8 cellular contexts compared by ENCODE assay signal in the genomic region with DNA sequence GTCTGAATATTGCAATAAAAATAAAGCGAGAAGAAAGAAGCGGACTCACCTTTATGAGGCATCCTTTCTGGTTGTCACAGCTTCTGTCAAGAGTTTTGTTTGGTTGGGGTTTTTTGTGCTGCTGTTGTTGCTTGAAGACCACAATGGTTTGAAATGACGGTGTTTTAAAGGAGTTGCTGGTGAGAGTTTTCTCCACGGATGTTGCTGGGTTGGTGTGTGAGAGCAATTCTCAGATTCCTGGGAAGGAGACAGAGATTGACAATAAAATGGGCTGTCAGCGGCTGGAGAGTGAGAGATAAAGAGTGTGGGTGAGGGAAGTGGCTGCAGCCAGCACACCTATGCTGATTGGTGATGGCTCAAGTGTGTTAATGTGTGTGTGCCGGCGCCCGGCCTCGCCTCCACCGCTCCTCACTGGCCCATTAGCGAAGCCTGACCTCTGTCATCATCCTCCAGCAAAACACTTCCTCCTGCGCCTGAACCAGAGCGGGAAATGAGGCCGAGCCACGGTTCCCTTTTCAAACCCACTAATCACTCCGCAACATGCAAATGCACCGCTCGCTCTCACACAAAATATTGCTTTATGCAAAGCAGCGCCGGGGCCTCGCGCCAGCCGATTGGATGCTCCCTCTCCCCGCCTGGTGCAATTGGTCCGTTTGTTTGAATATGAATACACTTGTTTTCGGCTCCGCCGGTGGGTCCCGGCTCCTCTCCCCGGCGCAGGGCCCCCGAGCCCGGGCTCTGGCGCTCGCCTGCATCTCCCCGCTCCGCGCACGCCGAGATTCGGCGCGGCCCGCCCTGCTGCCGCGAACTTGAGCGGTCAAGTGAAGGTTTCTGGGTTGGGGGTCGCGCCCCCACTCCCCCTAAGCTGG. TPM values are rescaled to one million over a fixed set of nuclear protein-coding genes. Genes with fewer than 3 reads are reported as not detected.
DNase-seq lines count a peak whose midpoint lies in the region; ATAC-seq and TF ChIP-seq lines count a peak whose summit lies in the region.

A gene (minus strand): TSS at position 544 of the 869 bp plus-strand sequence. CDS start 4,911 bp downstream, outside the sequence.

- H3F3A ChIP-seq in PC-3 (ENCODE audit: low read length, unreplicated experiment) = no peaks in the 10 kb centered on the region

- no peak within 1 kb of the TSS for H3K27ac ChIP-seq in HUES48 (ENCODE audit: low read depth, low read length)
- peak within 1 kb of the TSS; percentile 57 for H3K27ac ChIP-seq in PC-3 (ENCODE audit: low read length)
- no peak within 1 kb of the TSS for H3K27ac ChIP-seq in gastrocnemius medialis

- H4K20me1 ChIP-seq in PC-3 (ENCODE audit: low read length) = no peaks in the 10 kb centered on the region

- intact Hi-C loops in PC-3 (cut with micrococcal nuclease) = loop anchor here (1.0 to 5.0 kb wide), 3 partner anchors 127 to 302 kb away; a partner anchor contains a TSS
- intact Hi-C loops in gastrocnemius medialis (cut with DNase I; ENCODE audit: low total_unique reads) = loop anchor here (5.0 kb wide), 1 partner anchor 169 kb away; no protein-coding TSS in a partner anchor

- TF ChIP-seq CTCF in PC-3 (conservative IDR thresholded peaks at IDR 0.05; ENCODE audit: low read depth, low read length) = no peak
- no peak for TF ChIP-seq CTCF in brain (conservative IDR thresholded peaks at IDR 0.05)
- TF ChIP-seq CTCF in gastrocnemius medialis (IDR thresholded peaks at IDR 0.05 in 4 of 5, conservative IDR thresholded peaks at IDR 0.05 in 1 of 5) = no peak

- peak within 1 kb of the TSS; percentile 94 for H2AFZ ChIP-seq in PC-3 (ENCODE audit: low read length)

- CTCF ChIA-PET in PC-3 (lab: Charles Lee) = interaction anchor here (0.6 to 0.9 kb wide), 2 partner anchors 63 to 147 kb away, joined by 3 read pairs; no protein-coding TSS in a partner anchor

- H3K36me3 ChIP-seq in HUES48 (ENCODE audit: control insufficient read depth, insufficient read depth, low read length) (no peaks in the 10 kb centered on the region), PC-3 (ENCODE audit: low read depth, low read length) (no peaks in the 10 kb centered on the region), gastrocnemius medialis (no peaks in the 10 kb centered on the region)

- H3K4me3 Mint-ChIP-seq in brain = peak within 1 kb of the TSS; percentile 93 to 98 (median 95)
- peak within 1 kb of the TSS; percentile 78 to 95 (median 84) for H3K4me3 Mint-ChIP-seq in immature natural killer cell

- peaks cover 99% of the 10 kb centered on the region for H3K27me3 ChIP-seq in HUES48 (ENCODE audit: control insufficient read depth, insufficient read depth, low read length)
- H3K27me3 ChIP-seq in PC-3 (ENCODE audit: low read length) = no peaks in the 10 kb centered on the region
- H3K27me3 ChIP-seq in gastrocnemius medialis = peaks cover 97 to 100% (median 100%) of the 10 kb centered on the region in 3 donors

- H3K4me3 ChIP-seq in HUES48 (ENCODE audit: low read depth, low read length) (peak within 1 kb of the TSS; percentile 69), PC-3 (ENCODE audit: low read length) (peak within 1 kb of the TSS; percentile 93), gastrocnemius medialis (peak within 1 kb of the TSS; percentile 42 to 68 (median 53))

- peaks cover 37% of the 10 kb centered on the region for H3K36me3 Mint-ChIP-seq in brain
- no peaks in the 10 kb centered on the region for H3K36me3 Mint-ChIP-seq in immature natural killer cell

- POLR2A ChIA-PET in PC-3 (lab: Charles Lee; ENCODE audit: unreplicated experiment) = interaction anchor here (1.0 kb wide), 1 partner anchor 302 kb away, joined by 4 read pairs; no protein-coding TSS in a partner anchor

- peak within 1 kb of the TSS; percentile 99 for H3K4me2 ChIP-seq in PC-3 (ENCODE audit: low read length)

- peaks cover 74% of the 10 kb centered on the region for H3K27me3 Mint-ChIP-seq in brain
- peaks cover 46 to 60% (median 57%) of the 10 kb centered on the region in 3 donors for H3K27me3 Mint-ChIP-seq in immature natural killer cell (ENCODE audit: low read depth in 3 of 3)

- H3K79me2 ChIP-seq in PC-3 (ENCODE audit: low read length) = peaks cover 39% of the 10 kb centered on the region

- H3K9ac ChIP-seq in HUES48 (ENCODE audit: low read depth, low read length) (no peak within 1 kb of the TSS), PC-3 (ENCODE audit: low read length) (peak within 1 kb of the TSS; percentile 74)

- H3K4me1 Mint-ChIP-seq in brain (peaks cover 63% of the 10 kb centered on the region), immature natural killer cell (peaks cover 43 to 53% of the 10 kb centered on the region in 2 donors)

- TSS peak; percentile 36 for BruUV-seq in PC-3 (replicated peaks; lab: Mats Ljungman, UMichigan)

- H3K9me2 ChIP-seq in PC-3 (replicated peaks; ENCODE audit: low read length) = no peaks in the 10 kb centered on the region

- in situ Hi-C loops in G401 (cut with HindIII; ENCODE audit: low sequenced_read_pairs) (no loop called here), gastrocnemius medialis (cut with MboI; ENCODE audit: low sequenced_read_pairs in 4 of 4) (no loop called here)

- DNase-seq in G401 (ENCODE audit: low spot score) = peak; percentile 99
- DNase-seq in PC-3 = peak; percentile 74
- DNase-seq in immature natural killer cell = peak; percentile 21 to 44 (median 40)
- peak in 1 of 2 donors; percentile 16 for DNase-seq in gastrocnemius medialis
- no peak for DNase-seq in RKO (ENCODE audit: low spot score)

- peak; percentile 66 for ATAC-seq in GM21528 (IDR thresholded peaks at IDR 0.05; ENCODE audit: low FRiP score, unreplicated experiment)
- peak; percentile 39 for ATAC-seq in PC-3
- ATAC-seq in gastrocnemius medialis = no peak

- H3K9me3 Mint-ChIP-seq in brain (peaks cover 0 to 11% (median 0%) of the 10 kb centered on the region in 5 experiments), immature natural killer cell (peaks cover 0 to 31% (median 4%) of the 10 kb centered on the region in 6 donors)

- H3K9me3 ChIP-seq in HUES48 (ENCODE audit: control insufficient read depth, insufficient read depth, low read length) (no peaks in the 10 kb centered on the region), PC-3 (ENCODE audit: low read length) (no peaks in the 10 kb centered on the region), gastrocnemius medialis (no peaks in the 10 kb centered on the region)

- H3K4me1 ChIP-seq in HUES48 (ENCODE audit: control insufficient read depth, insufficient read depth, low read length) (peaks cover 82% of the 10 kb centered on the region), PC-3 (ENCODE audit: insufficient read depth, low read length) (peaks cover 36% of the 10 kb centered on the region), gastrocnemius medialis (peaks cover 56 to 65% of the 10 kb centered on the region in 2 donors)

- H3K27ac Mint-ChIP-seq in brain (peak within 1 kb of the TSS; percentile 97 to 99 (median 98)), immature natural killer cell (no peak within 1 kb of the TSS)

- no peak for TF ChIP-seq POLR2A in gastrocnemius medialis (IDR thresholded peaks at IDR 0.05)

RNA-seq across cellular contexts. Expression of the gene that starts here (rescaled TPM):
- 2.7 and 3.8 TPM in 2 replicates for total RNA-seq in G401 (2014; rRNA removed; shearing (Covaris generic))
- total RNA-seq in PC-3 (2014; rRNA removed) (14.6 and 25.7 TPM in 2 replicates), gastrocnemius medialis (not detected)
- polyA plus RNA-seq in brain (ENCODE audit: insufficient read depth, low read depth, low replicate concordance) (16.7 TPM), immature natural killer cell (not detected)

Comparison
In these comparisons a context has a peak if more than half of its experiments do, and no peak if none do; other contexts are left out.
1. RNA of the gene that starts here (polyA plus RNA-seq): 16.7 TPM in brain (single experiment); not detected in immature natural killer cell; every median in the first group is over 10 times any median in the second.
2. Peak in DNase-seq in immature natural killer cell; RNA of the gene not detected or under 1 TPM.
3. ATAC-seq: peak in GM21528 (single experiment) and PC-3 (single experiment); none in gastrocnemius medialis (0 of 2).
4. H3K27ac Mint-ChIP-seq: peak in brain (5 of 5); none in immature natural killer cell (0 of 6).
5. Peak in every context shown above with its lines, with median percentiles within 50 percentile points of each other: H3K4me3 ChIP-seq.